Comparison of ENCODE assay signal across 28 cellular contexts in the genomic region with DNA sequence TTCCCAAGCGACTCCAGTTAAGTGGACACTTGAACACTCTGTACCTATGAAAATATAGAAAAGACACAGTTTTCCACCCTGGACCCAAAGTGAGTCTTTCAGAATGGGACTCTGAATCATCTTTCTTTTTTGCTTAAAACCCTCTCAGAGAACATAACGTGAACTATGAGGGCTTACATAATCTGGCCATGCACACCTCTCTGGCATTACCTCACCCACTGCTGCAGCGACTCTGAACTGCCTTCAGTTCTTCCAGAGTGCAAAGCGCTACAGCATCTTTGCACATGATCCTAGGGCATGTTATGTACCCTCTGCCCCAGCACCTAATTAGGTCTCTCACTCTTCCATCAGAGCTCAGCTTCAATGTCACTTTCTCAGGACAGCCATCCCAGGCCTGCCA.
"Had no signal": no experiment of that assay in that cellular context is flagged by ENCODE, and none has a peak within 500 bp of the region (broad histone marks: within the 10 kb centered on the region; RNA-seq: fewer than 3 reads in every experiment).

No MANE protein-coding gene starts in this region.

- H3K36me3 ChIP-seq: adrenal gland, Peyer's patch, SJSA1 had no signal

- H3K36me3 Mint-ChIP-seq: activated naive CD4-positive, alpha-beta T cell treated with anti-CD3 and anti-CD28 coated beads, Interleukin-2, amount 50 U/mL, for 72 hours had no signal

- H3K9ac ChIP-seq: KMS-11, SK-N-SH had no signal

- DNase-seq: activated CD4-positive, alpha-beta T cell treated with anti-CD3 and anti-CD28 coated beads for 36 hours; activated CD4-positive, alpha-beta T cell treated with anti-CD3 and anti-CD28 coated beads, Interleukin-2, amount 10 ng/mL, durations not matched to agents 7 days and 5 days; activated CD4-positive, alpha-beta T cell treated with anti-CD3 and anti-CD28 coated beads, Interleukin-2, amount 50 U/mL, for 48 hours; activated CD8-positive, alpha-beta T cell treated with anti-CD3 and anti-CD28 coated beads, Interleukin-2, amount 10 ng/mL, durations not matched to agents 7 days and 5 days; activated gamma-delta T cell treated with Interleukin-2 at 50 U/mL for 16 hours; activated naive CD4-positive, alpha-beta T cell treated with anti-CD3 and anti-CD28 coated beads for 36 hours; activated T-cell treated with anti-CD3 and anti-CD28 coated beads, Interleukin-2, amount 50 U/mL, for 24 hours; adrenal gland; central memory CD4-positive, alpha-beta T cell; NCI-H1092 treated with DMSO at 0.1 percent for 48 hours; NCI-H1417; NCI-H146; NCI-H187 treated with DMSO at 0.1 percent for 48 hours; NCI-H2081; NCI-H345; NCI-H524 treated with DMSO at 0.1 percent for 48 hours; Peyer's patch; RPMI8226; SHP77 treated with DMSO at 0.1 percent for 48 hours; SK-N-SH had no signal

- H3K27me3 ChIP-seq: adrenal gland, Peyer's patch had no signal

- H3K4me2 ChIP-seq: KMS-11, SK-N-SH had no signal

- ATAC-seq: activated CD4-positive, alpha-beta T cell treated with anti-CD3 and anti-CD28 coated beads for 36 hours; activated CD4-positive, CD25-positive, alpha-beta regulatory T cell treated with anti-CD3 and anti-CD28 coated beads, Interleukin-2, amount 50 U/mL, for 24 hours; activated CD8-positive, alpha-beta T cell treated with anti-CD3 and anti-CD28 coated beads, Interleukin-2, amount 10 ng/mL, durations not matched to agents 7 days and 5 days; activated naive CD4-positive, alpha-beta T cell treated with anti-CD3 and anti-CD28 coated beads, Interleukin-2, amount 50 U/mL, for 72 hours had no signal

- H3K4me1 Mint-ChIP-seq: activated CD4-positive, alpha-beta T cell treated with anti-CD3 and anti-CD28 coated beads for 36 hours; activated CD4-positive, alpha-beta T cell treated with anti-CD3 and anti-CD28 coated beads, Interleukin-2, amount 10 ng/mL, durations not matched to agents 7 days and 5 days; brain had no signal

- H3K27me3 Mint-ChIP-seq: brain had no signal

- H3K4me3 ChIP-seq: adrenal gland, Peyer's patch, SJSA1 had no signal

- H3K9me2 ChIP-seq: SK-N-SH had no signal

- H3K9me3 Mint-ChIP-seq: activated CD4-positive, alpha-beta T cell treated with anti-CD3 and anti-CD28 coated beads, Interleukin-2, amount 10 ng/mL, durations not matched to agents 7 days and 5 days; activated naive CD4-positive, alpha-beta T cell treated with anti-CD3 and anti-CD28 coated beads for 36 hours; activated naive CD4-positive, alpha-beta T cell treated with anti-CD3 and anti-CD28 coated beads, Interleukin-2, amount 50 U/mL, for 72 hours; activated T-cell treated with anti-CD3 and anti-CD28 coated beads, Interleukin-2, amount 50 U/mL, for 24 hours; activated T-helper 2 cell treated with anti-CD3 and anti-CD28 coated beads, Interferon-gamma antibody, Interleukin-2, Interleukin-4, amounts not matched to agents 10 μg/mL and 5 μg/mL and 100 μg/mL, durations not matched to agents 14 hours and 24 hours and 36 hours; brain; T-helper 1 cell treated with Interleukin-12 subunit alpha and Interleukin-12 subunit beta and Interleukin-4 antibody, amounts not matched to agents 30 μg/mL and 1 μg/mL, for 36 hours; T-helper 2 cell treated with Interferon-gamma antibody and Interleukin-4, amounts not matched to agents 5 μg/mL and 100 μg/mL, for 36 hours had no signal

- H3K9me3 ChIP-seq: adrenal gland, Peyer's patch, SJSA1, SK-N-SH had no signal

- H3K4me1 ChIP-seq: Peyer's patch, SJSA1 had no signal

- H3K27ac ChIP-seq: adrenal gland, KMS-11, Peyer's patch, SJSA1 had no signal

- H3K27ac Mint-ChIP-seq: activated CD4-positive, alpha-beta T cell treated with anti-CD3 and anti-CD28 coated beads for 36 hours; activated CD4-positive, alpha-beta T cell treated with anti-CD3 and anti-CD28 coated beads, Interleukin-2, amount 10 ng/mL, durations not matched to agents 7 days and 5 days; activated CD8-positive, alpha-beta T cell treated with anti-CD3 and anti-CD28 coated beads, Interleukin-2, amount 10 ng/mL, durations not matched to agents 7 days and 5 days; activated naive CD4-positive, alpha-beta T cell treated with anti-CD3 and anti-CD28 coated beads for 36 hours; activated naive CD4-positive, alpha-beta T cell treated with anti-CD3 and anti-CD28 coated beads, Interleukin-2, amount 50 U/mL, for 72 hours; activated T-cell treated with anti-CD3 and anti-CD28 coated beads, Interleukin-2, amount 50 U/mL, for 24 hours; activated T-helper 2 cell treated with anti-CD3 and anti-CD28 coated beads, Interferon-gamma antibody, Interleukin-2, Interleukin-4, amounts not matched to agents 10 μg/mL and 5 μg/mL and 100 μg/mL, durations not matched to agents 14 hours and 24 hours and 36 hours; brain; T-helper 1 cell treated with Interleukin-12 subunit alpha and Interleukin-12 subunit beta and Interleukin-4 antibody, amounts not matched to agents 30 μg/mL and 1 μg/mL, for 36 hours; T-helper 2 cell treated with Interferon-gamma antibody and Interleukin-4, amounts not matched to agents 5 μg/mL and 100 μg/mL, for 36 hours had no signal

- H3K4me3 Mint-ChIP-seq: activated CD4-positive, alpha-beta T cell treated with anti-CD3 and anti-CD28 coated beads for 36 hours; activated CD4-positive, alpha-beta T cell treated with anti-CD3 and anti-CD28 coated beads, Interleukin-2, amount 10 ng/mL, durations not matched to agents 7 days and 5 days; activated CD8-positive, alpha-beta T cell treated with anti-CD3 and anti-CD28 coated beads, Interleukin-2, amount 10 ng/mL, durations not matched to agents 7 days and 5 days; activated naive CD4-positive, alpha-beta T cell treated with anti-CD3 and anti-CD28 coated beads for 36 hours; activated T-cell treated with anti-CD3 and anti-CD28 coated beads, Interleukin-2, amount 50 U/mL, for 24 hours; brain; T-helper 1 cell treated with Interleukin-12 subunit alpha and Interleukin-12 subunit beta and Interleukin-4 antibody, amounts not matched to agents 30 μg/mL and 1 μg/mL, for 36 hours; T-helper 2 cell treated with Interferon-gamma antibody and Interleukin-4, amounts not matched to agents 5 μg/mL and 100 μg/mL, for 36 hours had no signal
